ENCODE assay signal across 12 cellular contexts in the genomic region with DNA sequence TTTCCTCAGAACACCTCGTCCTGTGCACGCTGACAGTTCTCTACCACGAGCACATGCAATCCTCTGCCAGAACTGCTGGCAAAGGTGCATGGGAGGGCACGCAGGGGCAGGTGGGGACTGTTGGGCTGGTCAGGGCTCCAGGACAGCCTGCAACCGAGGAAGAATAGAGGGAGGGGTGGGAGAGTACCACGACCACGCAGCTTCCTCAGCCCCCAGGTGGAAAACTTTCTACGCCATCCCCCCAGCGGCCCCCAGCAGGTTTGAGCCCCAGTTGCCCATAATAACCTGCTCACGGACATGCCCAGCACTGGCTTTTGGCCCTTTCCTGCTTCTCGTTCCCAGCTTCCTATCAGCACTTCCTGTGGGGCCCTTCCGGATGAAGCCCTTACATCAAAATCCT.
DNase-seq lines count a peak whose midpoint lies in the region; ATAC-seq, FAIRE-seq and TF ChIP-seq lines count a peak whose summit lies in the region.
"Had no signal": no experiment of that assay in that cellular context is flagged by ENCODE, and none has a peak within 500 bp of the region (broad histone marks: within the 10 kb centered on the region; RNA-seq: fewer than 3 reads in every experiment).

No MANE protein-coding gene starts in this region.

- H2BK20ac ChIP-seq in H1 (ENCODE audit: low read length): no peak overlapping the region

- no peak for TF ChIP-seq RAD21 in H1 (IDR thresholded peaks at IDR 0.05 in 1 of 2, conservative IDR thresholded peaks at IDR 0.05 in 1 of 2; ENCODE audit: low read depth in 2 of 2, low read length in 2 of 2)

- H3K27ac Mint-ChIP-seq in nephron progenitor cell: peak overlapping the region; percentile 83
- H3K27ac Mint-ChIP-seq in activated naive CD4-positive, alpha-beta T cell treated with anti-CD3 and anti-CD28 coated beads, Interleukin-2, amount 50 U/mL, for 72 hours: no peak overlapping the region
- H3K27ac Mint-ChIP-seq: CD4-positive, CD25-positive, alpha-beta regulatory T cell had no signal

- H3K27me3 Mint-ChIP-seq in nephron progenitor cell (ENCODE audit: low read depth, poor library complexity): no peaks in the 10 kb centered on the region

- H3K36me3 ChIP-seq in cardiac muscle cell (no peaks in the 10 kb centered on the region), H1 (ENCODE audit: control insufficient read depth in 2 of 4, insufficient read depth in 4 of 4, low read length in 3 of 4) (no peaks in the 10 kb centered on the region)

- H3K79me1 ChIP-seq in H1 (ENCODE audit: low read depth, low read length): no peaks in the 10 kb centered on the region

- no peak for TF ChIP-seq CTCF in cardiac muscle cell (IDR thresholded peaks at IDR 0.05; ENCODE audit: low read depth, low read length)
- TF ChIP-seq CTCF in H1 (IDR thresholded peaks at IDR 0.05; ENCODE audit: control extremely low read depth in 1 of 3, insufficient read depth in 1 of 3, low read depth in 1 of 3, low read length in 3 of 3): no peak
- no peak for TF ChIP-seq CTCF in nephron progenitor cell (IDR thresholded peaks at IDR 0.05)

- no peak overlapping the region for H3K4me3 ChIP-seq in cardiac muscle cell
- H3K4me3 ChIP-seq in H1 (ENCODE audit: extremely low read depth in 1 of 4, insufficient read depth in 2 of 4, low read depth in 3 of 4, low read length in 4 of 4): no peak overlapping the region

- H3K9me3 ChIP-seq in cardiac muscle cell (ENCODE audit: low read depth) (no peaks in the 10 kb centered on the region), H1 (ENCODE audit: insufficient read depth in 2 of 2, low read depth in 1 of 2, low read length in 1 of 2) (no peaks in the 10 kb centered on the region)

- H3K18ac ChIP-seq in H1 (ENCODE audit: extremely low read depth, low read length): no peak overlapping the region

- H3K23me2 ChIP-seq in H1 (ENCODE audit: low read depth, low read length): no peaks in the 10 kb centered on the region

- peak overlapping the region; percentile 68; the same call in 1 of the 2 replicates for H4K8ac ChIP-seq in H1 (ENCODE audit: extremely low read depth, insufficient read depth, low read length)

- H4K91ac ChIP-seq in H1 (replicated peaks; ENCODE audit: insufficient read length, low read length): no peak overlapping the region

- no peak for FAIRE-seq in H1 (lab: Jason Lieb, UNC)
- FAIRE-seq: H54 had no signal

- TF ChIP-seq EP300 in H1 (IDR thresholded peaks at IDR 0.05; ENCODE audit: borderline replicate concordance in 1 of 2, low read depth in 2 of 2, low read length in 2 of 2): no peak

- H3K4me1 Mint-ChIP-seq in nephron progenitor cell: peaks cover 50% of the 10 kb centered on the region
- H3K4me1 Mint-ChIP-seq: CD4-positive, CD25-positive, alpha-beta regulatory T cell had no signal

- H2BK15ac ChIP-seq in H1 (ENCODE audit: low read length): 0 out of 2 replicates have a peak overlapping the region, but pooled peaks have one; percentile 25

- no peak overlapping the region for H4K5ac ChIP-seq in H1 (ENCODE audit: insufficient read length, low read depth, low read length)

- H3K56ac ChIP-seq in H1 (replicated peaks; ENCODE audit: insufficient read length, low read depth, low read length): no peak overlapping the region

- H3K9me3 Mint-ChIP-seq in nephron progenitor cell: peaks cover 6% of the 10 kb centered on the region
- no peaks in the 10 kb centered on the region for H3K9me3 Mint-ChIP-seq in activated naive CD4-positive, alpha-beta T cell treated with anti-CD3 and anti-CD28 coated beads, Interleukin-2, amount 50 U/mL, for 72 hours
- H3K9me3 Mint-ChIP-seq: CD4-positive, CD25-positive, alpha-beta regulatory T cell had no signal

- no peak overlapping the region for H3K4ac ChIP-seq in H1 (replicated peaks; ENCODE audit: insufficient read length, low read depth, low read length)

- POLR2A ChIA-PET in H1 (lab: Charles Lee; ENCODE audit: partially characterized antibody): no interaction called here

- peak overlapping the region; percentile 68; the same call in 1 of the 2 replicates for H2BK12ac ChIP-seq in H1 (ENCODE audit: low read depth, low read length)

- H3K27ac ChIP-seq in cardiac muscle cell (peak overlapping the region; percentile 12), H1 (ENCODE audit: low read depth, low read length) (no peak overlapping the region)
- H3K27ac ChIP-seq: 22Rv1, HL-60 had no signal

- no peak for ATAC-seq in left ventricle myocardium superior
- ATAC-seq in activated naive CD4-positive, alpha-beta T cell treated with anti-CD3 and anti-CD28 coated beads, Interleukin-2, amount 50 U/mL, for 72 hours: no peak

- H4K20me1 ChIP-seq in H1 (replicated peaks in 1 of 2; ENCODE audit: control insufficient read depth in 1 of 2, insufficient read depth in 2 of 2, low read length in 2 of 2): no peaks in the 10 kb centered on the region

- H2AFZ ChIP-seq in H1 (ENCODE audit: low read length): no peak overlapping the region

- 91% methylated on average over 12 of the region's 12 CpGs; no CpG with 5 or more reads in 1 of the 2 experiments for WGBS in H1 (ENCODE audit: extremely low coverage in 1 of 2, insufficient coverage in 1 of 2, insufficient read length in 1 of 2, insufficient replicate concordance in 2 of 2, low coverage in 1 of 2, low lambda C conversion rate in 2 of 2, missing lambda C conversion rate in 1 of 2), 2 experiments

- no peak overlapping the region for H3K4me3 Mint-ChIP-seq in nephron progenitor cell
- H3K4me3 Mint-ChIP-seq: CD4-positive, CD25-positive, alpha-beta regulatory T cell had no signal

- no peaks in the 10 kb centered on the region for H3K36me3 Mint-ChIP-seq in nephron progenitor cell (ENCODE audit: low read depth)
- H3K36me3 Mint-ChIP-seq in activated naive CD4-positive, alpha-beta T cell treated with anti-CD3 and anti-CD28 coated beads, Interleukin-2, amount 50 U/mL, for 72 hours: no peaks in the 10 kb centered on the region
- H3K36me3 Mint-ChIP-seq: CD4-positive, CD25-positive, alpha-beta regulatory T cell had no signal

- no peaks in the 10 kb centered on the region for H3K27me3 ChIP-seq in cardiac muscle cell
- H3K27me3 ChIP-seq in H1 (replicated peaks in 1 of 4; ENCODE audit: control insufficient read depth in 3 of 4, extremely low read depth in 1 of 4, insufficient read depth in 3 of 4, low read length in 3 of 4): no peaks in the 10 kb centered on the region

- DNase-seq in cardiac muscle cell (ENCODE audit: low read depth in 1 of 2, low spot score in 1 of 2) (no peak), left ventricle myocardium superior (no peak), H1 (ENCODE audit: low read depth in 1 of 2, low spot score in 2 of 2) (no peak), nephron progenitor cell (no peak), NCI-H2196 treated with DMSO at 0.1 percent for 48 hours (lab: John Stamatoyannopoulos, UW; ENCODE audit: unreplicated experiment) (no peak), LoVo (ENCODE audit: low spot score) (no peak), medulla oblongata (ENCODE audit: extremely low spot score) (no peak)
- DNase-seq in activated naive CD4-positive, alpha-beta T cell treated with anti-CD3 and anti-CD28 coated beads, Interleukin-2, amount 50 U/mL, for 72 hours (ENCODE audit: low spot score in 2 of 2): no peak
- DNase-seq: CD4-positive, CD25-positive, alpha-beta regulatory T cell had no signal

- H2AK5ac ChIP-seq in H1 (ENCODE audit: low read depth, low read length): no peak overlapping the region

- CTCF ChIA-PET in H1 (lab: Charles Lee; ENCODE audit: partially characterized antibody): interaction anchor here (0.7 to 1.8 kb wide), 4 partner anchors 12 to 116 kb away, joined by 3 to 4 read pairs (median 4); no protein-coding TSS in a partner anchor

- no peak overlapping the region for H3K4me2 ChIP-seq in H1 (ENCODE audit: insufficient read depth in 1 of 2, low read depth in 2 of 2, low read length in 2 of 2)

- H3K79me2 ChIP-seq in H1 (ENCODE audit: control insufficient read depth in 1 of 2, insufficient read depth in 2 of 2, low read length in 2 of 2): no peaks in the 10 kb centered on the region

- H2BK120ac ChIP-seq in H1 (replicated peaks; ENCODE audit: low read depth, low read length): no peak overlapping the region

- H3K14ac ChIP-seq in H1 (ENCODE audit: insufficient read length): no peak overlapping the region

- 0 out of 2 replicates have a peak overlapping the region, but pooled peaks have one; percentile 44 for H2BK5ac ChIP-seq in H1 (ENCODE audit: low read depth, low read length)

- H3K4me1 ChIP-seq in cardiac muscle cell (ENCODE audit: low read depth): no peaks in the 10 kb centered on the region
- no peaks in the 10 kb centered on the region for H3K4me1 ChIP-seq in H1 (replicated peaks in 1 of 4; ENCODE audit: control insufficient read depth in 3 of 4, insufficient read depth in 4 of 4, low read length in 3 of 4)

- intact Hi-C loops in left ventricle myocardium superior (cut with micrococcal nuclease): no loop called here

- no peak for TF ChIP-seq POLR2A in H1 (IDR thresholded peaks at IDR 0.05; ENCODE audit: control extremely low read depth in 1 of 2, low read depth in 2 of 2, low read length in 2 of 2)

- no peak overlapping the region for H3K23ac ChIP-seq in H1 (ENCODE audit: insufficient read length)

- no peak overlapping the region for H3K9ac ChIP-seq in H1 (replicated peaks in 1 of 4; ENCODE audit: extremely low read depth in 1 of 4, low read depth in 3 of 4, low read length in 3 of 4)

TF ChIP-seq in H1, 55 proteins besides CTCF, POLR2A, EP300 and RAD21:
- TF ChIP-seq CBX8 (IDR thresholded peaks at IDR 0.05; ENCODE audit: borderline replicate concordance, low read depth, low read length): no peak
- no peak for TF ChIP-seq BACH1 (IDR thresholded peaks at IDR 0.05; ENCODE audit: low read length)
- no peak for TF ChIP-seq TBP (IDR thresholded peaks at IDR 0.05; ENCODE audit: low read depth, low read length)
- TF ChIP-seq FOSL1 (IDR thresholded peaks at IDR 0.05; ENCODE audit: insufficient read depth, low read depth, low read length): no peak
- no peak for TF ChIP-seq BCL11A (IDR thresholded peaks at IDR 0.05; ENCODE audit: low read depth in 2 of 2, low read length in 2 of 2)
- no peak for TF ChIP-seq HDAC2 (IDR thresholded peaks at IDR 0.05; ENCODE audit: borderline replicate concordance in 1 of 2, low read depth in 2 of 2, low read length in 2 of 2)
- TF ChIP-seq CHD1 (IDR thresholded peaks at IDR 0.05; ENCODE audit: low read depth, low read length): no peak
- TF ChIP-seq KDM4A (IDR thresholded peaks at IDR 0.05; ENCODE audit: low read depth, low read length, severe bottlenecking): no peak
- TF ChIP-seq, protein P1, sequence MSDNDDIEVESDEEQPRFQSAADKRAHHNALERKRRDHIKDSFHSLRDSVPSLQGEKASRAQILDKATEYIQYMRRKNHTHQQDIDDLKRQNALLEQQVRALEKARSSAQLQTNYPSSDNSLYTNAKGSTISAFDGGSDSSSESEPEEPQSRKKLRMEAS (IDR thresholded peaks at IDR 0.05): no peak
